ENCODE assay signal across 8 cellular contexts in the genomic region with DNA sequence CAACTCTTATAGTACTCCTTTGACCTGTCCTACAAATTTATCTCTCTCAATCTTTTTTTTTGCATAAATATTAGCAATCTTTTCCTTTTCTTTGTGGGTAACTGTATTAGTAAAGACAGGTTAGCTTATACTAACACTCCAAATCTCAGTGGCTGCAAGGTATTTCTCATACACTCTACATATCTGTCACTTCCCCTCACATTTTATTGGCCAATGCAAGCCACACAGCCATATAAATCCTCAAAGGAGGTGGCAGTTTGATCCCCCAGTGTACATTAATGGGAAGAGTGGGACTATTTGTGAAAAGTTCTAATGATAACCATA.
DNase-seq lines count a peak whose midpoint lies in the region; ATAC-seq and TF ChIP-seq lines count a peak whose summit lies in the region.

No MANE protein-coding gene starts in this region.

- peak; percentile 94 to 95 for ATAC-seq in activated CD4-positive, CD25-positive, alpha-beta regulatory T cell treated with anti-CD3 and anti-CD28 coated beads, Interleukin-2, amount 50 U/mL, for 24 hours
- ATAC-seq in HG03457 (IDR thresholded peaks at IDR 0.05; ENCODE audit: unreplicated experiment): peak; percentile 32
- ATAC-seq in central memory CD8-positive, alpha-beta T cell (replicated peaks; ENCODE audit: extremely low read depth, poor library complexity, severe bottlenecking): peak; percentile 67

- no peak for DNase-seq in activated CD4-positive, CD25-positive, alpha-beta regulatory T cell treated with anti-CD3 and anti-CD28 coated beads, Interleukin-2, amount 50 U/mL, for 72 hours
- DNase-seq in central memory CD8-positive, alpha-beta T cell (ENCODE audit: low spot score in 2 of 2): no peak
- no peak for DNase-seq in HuH-7 (ENCODE audit: low spot score)
- no peak for DNase-seq in NCI-H146 treated with DMSO at 0.1 percent for 48 hours (lab: John Stamatoyannopoulos, UW; ENCODE audit: unreplicated experiment)
- no peak for DNase-seq in stimulated activated CD4-positive, alpha-beta T cell treated with anti-CD3 and anti-CD28 coated beads, Interleukin-4, amount 100 ng/mL, for 4 hours

- H3K9me3 ChIP-seq in parathyroid adenoma (ENCODE audit: control insufficient read depth, low read length): no peaks in the 10 kb centered on the region

- no peak overlapping the region for H3K4me3 ChIP-seq in parathyroid adenoma (ENCODE audit: low read depth, low read length)

- no peaks in the 10 kb centered on the region for H3K36me3 Mint-ChIP-seq in central memory CD8-positive, alpha-beta T cell (ENCODE audit: insufficient read depth)

- no peak overlapping the region for H3K4me2 ChIP-seq in parathyroid adenoma (ENCODE audit: low read length)

- H3K27me3 ChIP-seq in parathyroid adenoma (ENCODE audit: control insufficient read depth, insufficient read depth, low read length): no peaks in the 10 kb centered on the region

- H3K79me2 ChIP-seq in parathyroid adenoma: no peaks in the 10 kb centered on the region

- H3K27ac Mint-ChIP-seq in central memory CD8-positive, alpha-beta T cell (ENCODE audit: low read depth): no peak overlapping the region

- H2AFZ ChIP-seq in parathyroid adenoma: peak overlapping the region; percentile 28

- TF ChIP-seq CTCF in parathyroid adenoma (IDR thresholded peaks at IDR 0.05): no peak

- no peaks in the 10 kb centered on the region for H3K4me1 ChIP-seq in parathyroid adenoma

- H3K4me1 Mint-ChIP-seq in central memory CD8-positive, alpha-beta T cell: no peaks in the 10 kb centered on the region

- no peak overlapping the region for H3K4me3 Mint-ChIP-seq in central memory CD8-positive, alpha-beta T cell

- H3K27me3 Mint-ChIP-seq in central memory CD8-positive, alpha-beta T cell: no peaks in the 10 kb centered on the region

- H3K9me3 Mint-ChIP-seq in central memory CD8-positive, alpha-beta T cell: no peaks in the 10 kb centered on the region

- no peak overlapping the region for H3K9ac ChIP-seq in parathyroid adenoma

- H3K36me3 ChIP-seq in parathyroid adenoma (ENCODE audit: control insufficient read depth, insufficient read depth, low read length): no peaks in the 10 kb centered on the region

- peak overlapping the region; percentile 15 for H3K27ac ChIP-seq in parathyroid adenoma

Comparison
In these comparisons a context has a peak if more than half of its experiments do, and no peak if none do; other contexts are left out.
1. ATAC-seq: peak in every context shown above with its lines; median percentile 94 in activated CD4-positive, CD25-positive, alpha-beta regulatory T cell treated with anti-CD3 and anti-CD28 coated beads, Interleukin-2, amount 50 U/mL, for 24 hours; 67 in central memory CD8-positive, alpha-beta T cell; 32 in HG03457.